ENCODE assay signal across 10 cellular contexts in the genomic region with DNA sequence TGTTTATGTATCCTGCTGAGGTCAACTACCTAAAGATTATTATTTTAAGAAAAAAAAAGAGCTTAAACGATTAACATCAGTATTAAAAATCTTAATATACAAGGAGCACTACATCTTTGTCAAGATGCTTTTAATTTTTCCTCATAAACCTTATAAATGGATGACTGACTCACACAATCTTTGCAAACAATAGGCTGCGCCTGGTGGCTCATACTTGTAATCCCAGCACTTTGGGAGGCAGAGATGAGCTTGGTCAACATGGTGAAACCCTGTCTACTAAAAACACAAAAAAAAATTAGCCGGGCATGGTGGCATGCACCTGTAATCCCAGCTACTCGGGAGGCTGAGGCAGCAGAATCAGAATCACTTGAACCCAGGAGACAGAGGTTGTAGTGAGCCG. TPM values are rescaled to one million over a fixed set of nuclear protein-coding genes. Genes with fewer than 3 reads are reported as not detected.
DNase-seq lines count a peak whose midpoint lies in the region; ATAC-seq and TF ChIP-seq lines count a peak whose summit lies in the region.
"Had no signal": no experiment of that assay in that cellular context is flagged by ENCODE, and none has a peak within 500 bp of the region (broad histone marks: within the 10 kb centered on the region; RNA-seq: fewer than 3 reads in every experiment).

No MANE protein-coding gene starts in this region.

- intact Hi-C loops in breast epithelium (cut with DNase I; ENCODE audit: low total_unique reads), result no loop called here

- H3K27me3 ChIP-seq in CD8-positive, alpha-beta memory T cell (ENCODE audit: insufficient read depth, low read length, poor library complexity, severe bottlenecking), result no peaks in the 10 kb centered on the region
- H3K27me3 ChIP-seq in Karpas-422 (ENCODE audit: low read length) (no peaks in the 10 kb centered on the region), breast epithelium (no peaks in the 10 kb centered on the region), mucosa of stomach (ENCODE audit: control insufficient read depth, insufficient read depth, low read length) (no peaks in the 10 kb centered on the region)

- CTCF ChIA-PET in CD8-positive, alpha-beta memory T cell (lab: Charles Lee), result interaction anchor here (1.3 to 3.1 kb wide), 2 partner anchors 14 to 57 kb away, joined by 3 to 6 read pairs; no protein-coding TSS in a partner anchor

- H3K4me1 ChIP-seq in CD8-positive, alpha-beta memory T cell (ENCODE audit: insufficient read depth, low read length), result peaks cover 42% of the 10 kb centered on the region
- H3K4me1 ChIP-seq in Karpas-422 (ENCODE audit: low read length), result peaks cover 35% of the 10 kb centered on the region
- peaks cover 12 to 19% of the 10 kb centered on the region in 2 donors for H3K4me1 ChIP-seq in breast epithelium
- peaks cover 33% of the 10 kb centered on the region for H3K4me1 ChIP-seq in mucosa of stomach (ENCODE audit: control insufficient read depth, insufficient read depth, low read length)

- no peak for DNase-seq in CD8-positive, alpha-beta memory T cell
- DNase-seq in Karpas-422 (no peak), breast epithelium (ENCODE audit: low spot score in 2 of 2) (no peak), NCI-H2227 treated with DMSO at 0.1 percent for 48 hours (lab: John Stamatoyannopoulos, UW) (no peak), middle frontal gyrus (ENCODE audit: extremely low spot score, low spot score) (no peak), AG20443 (ENCODE audit: low spot score) (no peak)
- DNase-seq: stimulated activated CD4-positive, alpha-beta T cell treated with anti-CD3 and anti-CD28 coated beads, Interleukin-12 subunit alpha, Interleukin-12 subunit beta, amount 100 ng/mL, for 4 hours had no signal

- no peak for TF ChIP-seq CTCF in breast epithelium (IDR thresholded peaks at IDR 0.05)

- H3K36me3 Mint-ChIP-seq in CD8-positive, alpha-beta memory T cell, result peaks cover 0 to 45% (median 7%) of the 10 kb centered on the region in 3 donors

- no peaks in the 10 kb centered on the region for H3K9me2 ChIP-seq in Karpas-422 (replicated peaks; ENCODE audit: insufficient read depth, low read length)

- POLR2A ChIA-PET in CD8-positive, alpha-beta memory T cell (lab: Charles Lee), result interaction anchor here (1.1 to 1.3 kb wide), 2 partner anchors 14 to 33 kb away, joined by 3 to 4 read pairs; no protein-coding TSS in a partner anchor

- no peaks in the 10 kb centered on the region for H3K27me3 Mint-ChIP-seq in CD8-positive, alpha-beta memory T cell
- H3K27me3 Mint-ChIP-seq: brain had no signal

- H3K4me1 Mint-ChIP-seq in CD8-positive, alpha-beta memory T cell, result peaks cover 8 to 31% (median 8%) of the 10 kb centered on the region in 3 donors
- H3K4me1 Mint-ChIP-seq: brain had no signal

- H4K20me1 ChIP-seq in Karpas-422 (ENCODE audit: insufficient read depth, low read depth, low read length), result peaks cover 13% of the 10 kb centered on the region

- H3K9ac ChIP-seq in Karpas-422 (ENCODE audit: low read length) (peak overlapping the region; percentile 94), mucosa of stomach (ENCODE audit: low read length) (peak overlapping the region; percentile 29)

- peak overlapping the region; percentile 32 to 65 (median 62) for H3K4me3 Mint-ChIP-seq in CD8-positive, alpha-beta memory T cell

- H3K36me3 ChIP-seq in CD8-positive, alpha-beta memory T cell (ENCODE audit: insufficient read depth, low read length), result peaks cover 43% of the 10 kb centered on the region
- H3K36me3 ChIP-seq in Karpas-422 (ENCODE audit: insufficient read depth, low read length) (peaks cover 41% of the 10 kb centered on the region), breast epithelium (peaks cover 3% of the 10 kb centered on the region), mucosa of stomach (ENCODE audit: control insufficient read depth, insufficient read depth, low read length) (no peaks in the 10 kb centered on the region)

- no peak for ATAC-seq in GM21825 (IDR thresholded peaks at IDR 0.05; ENCODE audit: unreplicated experiment)

- peak overlapping the region in 3 of 8 donors; percentile 31 to 41 (median 40) for H3K27ac Mint-ChIP-seq in CD8-positive, alpha-beta memory T cell

- TF ChIP-seq POLR2A in breast epithelium (IDR thresholded peaks at IDR 0.05), result no peak

- H3K4me2 ChIP-seq in Karpas-422 (ENCODE audit: low read depth, low read length, poor library complexity, severe bottlenecking), result peak overlapping the region; percentile 68

- H2AFZ ChIP-seq in Karpas-422 (ENCODE audit: low read length), result no peak overlapping the region

- H3K9me3 ChIP-seq in CD8-positive, alpha-beta memory T cell (ENCODE audit: low read length), result no peaks in the 10 kb centered on the region
- H3K9me3 ChIP-seq in Karpas-422 (ENCODE audit: low read length) (no peaks in the 10 kb centered on the region), breast epithelium (no peaks in the 10 kb centered on the region), mucosa of stomach (ENCODE audit: control insufficient read depth, low read length) (no peaks in the 10 kb centered on the region)

- no peak overlapping the region for H3K27ac ChIP-seq in CD8-positive, alpha-beta memory T cell (ENCODE audit: low read depth, low read length)
- H3K27ac ChIP-seq in Karpas-422 (ENCODE audit: low read length), result no peak overlapping the region
- H3K27ac ChIP-seq in breast epithelium, result peak overlapping the region in 1 of 2 donors; percentile 89

- H3K4me3 ChIP-seq in CD8-positive, alpha-beta memory T cell (ENCODE audit: low read length), result no peak overlapping the region
- peak overlapping the region; percentile 88; the same call in 1 of the 2 replicates for H3K4me3 ChIP-seq in Karpas-422 (ENCODE audit: low read length)
- peak overlapping the region in 2 of 3 donors; percentile 58 to 94 for H3K4me3 ChIP-seq in breast epithelium
- H3K4me3 ChIP-seq in mucosa of stomach (ENCODE audit: low read length), result no peak overlapping the region

- H3K9me3 Mint-ChIP-seq in CD8-positive, alpha-beta memory T cell, result no peaks in the 10 kb centered on the region
- H3K9me3 Mint-ChIP-seq: brain had no signal

- H3K79me2 ChIP-seq in Karpas-422 (ENCODE audit: low read length), result peaks cover 50% of the 10 kb centered on the region

RNA-seq across cellular contexts. Expression of gene KHDC4, which starts 1.7 kb away (rescaled TPM):
- total RNA-seq in CD8-positive, alpha-beta memory T cell, result 10 to 100 TPM; 58.8 to 61.2 TPM
- 8.2 TPM for polyA plus RNA-seq in CD8-positive, alpha-beta memory T cell
- 42.7 and 63.2 TPM in 2 replicates for total RNA-seq in Karpas-422 (2014; rRNA removed; shearing (Covaris generic); ENCODE audit: low replicate concordance)
- 10 to 100 TPM; 52.0 to 81.5 (median 64.2) TPM for total RNA-seq in breast epithelium

RNA-seq across cellular contexts. Expression of gene RXFP4, which starts 9.0 kb away (rescaled TPM):
- not detected for total RNA-seq in CD8-positive, alpha-beta memory T cell
- polyA plus RNA-seq in CD8-positive, alpha-beta memory T cell, result 0.29 TPM
- not detected in 2 replicates for total RNA-seq in Karpas-422 (2014; rRNA removed; shearing (Covaris generic); ENCODE audit: low replicate concordance)
- total RNA-seq in breast epithelium, result not detected

RNA-seq across cellular contexts. Expression of gene RIT1, which starts 21.3 kb away (rescaled TPM):
- 10 to 100 TPM; 13.7 to 16.9 TPM for total RNA-seq in CD8-positive, alpha-beta memory T cell
- 17.7 TPM for polyA plus RNA-seq in CD8-positive, alpha-beta memory T cell
- total RNA-seq in Karpas-422 (2014; rRNA removed; shearing (Covaris generic); ENCODE audit: low replicate concordance), result 12.2 and 12.8 TPM in 2 replicates
- total RNA-seq in breast epithelium, result 10 to 100 TPM; 29.2 to 32.6 (median 29.4) TPM

RNA-seq across cellular contexts. Expression of gene ARHGEF2, which starts 45.9 kb away (rescaled TPM):
- total RNA-seq in CD8-positive, alpha-beta memory T cell, result 100 to 1,000 TPM; 168 to 176 TPM
- 18.8 TPM for polyA plus RNA-seq in CD8-positive, alpha-beta memory T cell
- 85.1 and 207 TPM in 2 replicates for total RNA-seq in Karpas-422 (2014; rRNA removed; shearing (Covaris generic); ENCODE audit: low replicate concordance)
- 10 to 100 TPM; 81.8 to 93.7 (median 90.4) TPM for total RNA-seq in breast epithelium

Comparison
In these comparisons a context has a peak if more than half of its experiments do, and no peak if none do; other contexts are left out.
1. H3K4me3 ChIP-seq: peak in Karpas-422 (single experiment) and breast epithelium (2 of 3); none in CD8-positive, alpha-beta memory T cell (single experiment) and mucosa of stomach (single experiment).